ENCODE assay signal across 9 cellular contexts in the genomic region with DNA sequence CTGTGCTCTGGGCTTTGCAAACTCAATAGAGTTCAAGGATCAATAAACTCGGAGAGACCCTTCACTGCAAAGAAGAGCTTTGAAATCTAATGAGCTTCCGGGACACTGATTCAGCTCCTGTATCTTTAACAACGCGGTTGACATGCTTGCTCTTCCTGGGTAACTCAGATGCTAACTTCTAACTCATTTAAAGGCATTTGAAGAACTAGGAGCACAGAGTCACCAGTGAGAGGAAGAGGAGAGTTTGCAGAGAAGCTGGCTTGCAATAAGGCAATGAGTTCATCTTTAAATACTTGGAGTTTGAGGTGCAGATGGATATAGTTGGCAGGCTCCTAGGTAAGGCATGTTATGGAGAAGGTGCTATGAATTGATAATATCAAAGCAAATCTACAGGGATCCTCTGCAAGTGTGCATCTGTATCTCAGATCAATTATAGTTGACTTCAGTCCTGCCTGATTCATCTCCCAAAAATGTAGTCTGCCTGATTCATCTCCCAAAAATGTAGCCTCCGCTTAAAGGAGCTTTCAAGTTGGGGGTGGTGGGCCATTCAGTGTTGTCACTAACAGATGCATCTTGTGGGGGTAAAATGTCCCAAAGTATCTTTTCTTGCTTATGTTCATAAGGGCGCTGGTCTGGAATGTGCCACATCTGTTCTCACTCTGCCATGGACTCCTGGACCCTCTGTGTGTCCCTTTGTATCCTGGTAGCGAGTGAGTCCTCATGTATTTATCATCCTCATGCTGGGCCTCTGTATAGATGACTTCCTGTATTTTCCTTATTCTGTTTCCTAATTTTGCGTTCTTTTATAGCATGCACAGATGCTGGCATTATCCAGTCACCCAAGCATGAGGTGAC.
DNase-seq lines count a peak whose midpoint lies in the region; ATAC-seq and TF ChIP-seq lines count a peak whose summit lies in the region.
"Had no signal": no experiment of that assay in that cellular context is flagged by ENCODE, and none has a peak within 500 bp of the region (broad histone marks: within the 10 kb centered on the region; RNA-seq: fewer than 3 reads in every experiment).

No MANE protein-coding gene starts in this region.

- in situ Hi-C loops in astrocyte of the spinal cord (cut with HindIII; ENCODE audit: low sequenced_read_pairs), result no loop called here

- DNase-seq in COLO829 (ENCODE audit: low spot score), result peak; percentile 73
- peak; percentile 85 for DNase-seq in astrocyte of the spinal cord (ENCODE audit: low read depth, low spot score)
- no peak for DNase-seq in activated effector memory CD4-positive, alpha-beta T cell treated with Interleukin-2 at 50 U/mL for 16 hours
- no peak for DNase-seq in activated CD4-positive, CD25-positive, alpha-beta regulatory T cell treated with anti-CD3 and anti-CD28 coated beads, Interleukin-2, amount 50 U/mL, for 72 hours
- no peak for DNase-seq in activated naive CD4-positive, alpha-beta T cell treated with anti-CD3 and anti-CD28 coated beads, Interleukin-2, amount 50 U/mL, for 72 hours (ENCODE audit: low spot score in 2 of 2)
- DNase-seq in HPDE6-E6E7 (ENCODE audit: extremely low spot score), result no peak

- no peaks in the 10 kb centered on the region for H3K9me3 Mint-ChIP-seq in activated naive CD4-positive, alpha-beta T cell treated with anti-CD3 and anti-CD28 coated beads, Interleukin-2, amount 50 U/mL, for 72 hours
- H3K9me3 Mint-ChIP-seq: T-helper 1 cell treated with Interleukin-12 subunit alpha and Interleukin-12 subunit beta and Interleukin-4 antibody, amounts not matched to agents 30 μg/mL and 1 μg/mL, for 36 hours had no signal

- no peaks in the 10 kb centered on the region for H3K9me3 ChIP-seq in KOPT-K1 (ENCODE audit: insufficient read depth, low read length, poor library complexity, severe bottlenecking)
- H3K9me3 ChIP-seq in mesodermal cell (ENCODE audit: control insufficient read depth, low read length), result no peaks in the 10 kb centered on the region

- no peak for ATAC-seq in activated naive CD4-positive, alpha-beta T cell treated with anti-CD3 and anti-CD28 coated beads, Interleukin-2, amount 50 U/mL, for 72 hours

- H3K27ac ChIP-seq in KOPT-K1 (ENCODE audit: low read depth, low read length, poor library complexity, severe bottlenecking) (peak overlapping the region; percentile 60), mesodermal cell (ENCODE audit: low read depth, low read length, severe bottlenecking) (peak overlapping the region; percentile 98)

- no peak overlapping the region for H3K27ac Mint-ChIP-seq in activated naive CD4-positive, alpha-beta T cell treated with anti-CD3 and anti-CD28 coated beads, Interleukin-2, amount 50 U/mL, for 72 hours
- H3K27ac Mint-ChIP-seq: T-helper 1 cell treated with Interleukin-12 subunit alpha and Interleukin-12 subunit beta and Interleukin-4 antibody, amounts not matched to agents 30 μg/mL and 1 μg/mL, for 36 hours had no signal

- H3K36me3 Mint-ChIP-seq in activated naive CD4-positive, alpha-beta T cell treated with anti-CD3 and anti-CD28 coated beads, Interleukin-2, amount 50 U/mL, for 72 hours, result no peaks in the 10 kb centered on the region

- no peak overlapping the region for H3K4me3 ChIP-seq in astrocyte of the spinal cord (ENCODE audit: low read depth, low read length)
- no peak overlapping the region for H3K4me3 ChIP-seq in mesodermal cell (ENCODE audit: extremely low read depth, insufficient read depth, low read length, poor library complexity, severe bottlenecking)

- TF ChIP-seq CTCF in astrocyte of the spinal cord (IDR thresholded peaks at IDR 0.05; ENCODE audit: low read depth, low read length), result no peak

- WGBS in mesodermal cell (ENCODE audit: insufficient coverage in 2 of 2), 2 experiments, result 80 to 84% methylated on average over 4 to 7 of the region's 8 CpGs

- no peaks in the 10 kb centered on the region for H3K36me3 ChIP-seq in KOPT-K1 (ENCODE audit: insufficient read depth, low read length)
- H3K36me3 ChIP-seq in mesodermal cell (ENCODE audit: control insufficient read depth, insufficient read depth, low read length), result no peaks in the 10 kb centered on the region

- peaks cover 43% of the 10 kb centered on the region for H3K4me1 ChIP-seq in mesodermal cell (ENCODE audit: control insufficient read depth, insufficient read depth, low read length, poor library complexity, severe bottlenecking)

Comparison
In these comparisons a context has a peak if more than half of its experiments do, and no peak if none do; other contexts are left out.
1. DNase-seq: peak in COLO829 (single experiment) and astrocyte of the spinal cord (single experiment); none in activated effector memory CD4-positive, alpha-beta T cell treated with Interleukin-2 at 50 U/mL for 16 hours (single experiment), activated CD4-positive, CD25-positive, alpha-beta regulatory T cell treated with anti-CD3 and anti-CD28 coated beads, Interleukin-2, amount 50 U/mL, for 72 hours (single experiment), activated naive CD4-positive, alpha-beta T cell treated with anti-CD3 and anti-CD28 coated beads, Interleukin-2, amount 50 U/mL, for 72 hours (0 of 2) and HPDE6-E6E7 (single experiment).